In genomic region chr14:90903101-90903500, GRCh38 we compare ENCODE assay signal across 8 cellular contexts.
DNase-seq lines count a peak whose midpoint lies in the region; ATAC-seq, FAIRE-seq and TF ChIP-seq lines count a peak whose summit lies in the region.

No MANE protein-coding gene starts in this region.

- FAIRE-seq in endometrium (lab: Jason Lieb, UNC): peak; percentile 89

- H3K36me3 ChIP-seq in DOHH2 (ENCODE audit: control insufficient read depth, low read length) (peaks cover 12% of the 10 kb centered on the region), mucosa of descending colon (ENCODE audit: low read depth) (no peaks in the 10 kb centered on the region)

- H4K20me1 ChIP-seq in DOHH2 (ENCODE audit: control insufficient read depth, insufficient read depth, low read depth, low read length): no peaks in the 10 kb centered on the region

- peaks cover 2% of the 10 kb centered on the region for H3F3A ChIP-seq in DOHH2 (ENCODE audit: control insufficient read depth, insufficient read depth)

- H3K27ac ChIP-seq in DOHH2 (ENCODE audit: low read depth, low read length): no peak overlapping the region

- no peak overlapping the region for H3K4me2 ChIP-seq in DOHH2 (ENCODE audit: low read length)

- no peaks in the 10 kb centered on the region for H3K27me3 ChIP-seq in DOHH2 (ENCODE audit: control insufficient read depth, low read length)

- peak; percentile 45 for ATAC-seq in HG03175 (IDR thresholded peaks at IDR 0.05; ENCODE audit: unreplicated experiment)
- ATAC-seq in mucosa of descending colon: peak; percentile 86
- no peak for ATAC-seq in HG03565 (IDR thresholded peaks at IDR 0.05; ENCODE audit: unreplicated experiment)

- H3K79me2 ChIP-seq in DOHH2 (ENCODE audit: control insufficient read depth, low read length): no peaks in the 10 kb centered on the region

- DNase-seq in NCI-H69 (lab: John Stamatoyannopoulos, UW) (peak; percentile 77), mucosa of descending colon (peak in 1 of 3 donors; percentile 75)
- DNase-seq in activated CD8-positive, alpha-beta memory T cell treated with anti-CD3 and anti-CD28 coated beads for 24 hours: peak; percentile 66
- peak; percentile 21 to 43 for DNase-seq in stimulated activated CD8-positive, alpha-beta memory T cell treated with anti-CD3 and anti-CD28 coated beads, Interleukin-7, amount 100 ng/mL, for 4 hours (ENCODE audit: low read depth in 2 of 2)

- H3K4me3 ChIP-seq in DOHH2 (ENCODE audit: low read length) (no peak overlapping the region), mucosa of descending colon (no peak overlapping the region)

- TF ChIP-seq CTCF in DOHH2 (IDR thresholded peaks at IDR 0.05; ENCODE audit: low read depth, low read length, poor library complexity, severe bottlenecking) (peak; percentile 80), mucosa of descending colon (IDR thresholded peaks at IDR 0.05) (peak; percentile 39)

- H3K9me2 ChIP-seq in DOHH2 (replicated peaks; ENCODE audit: control insufficient read depth, low read length): no peaks in the 10 kb centered on the region

- H3K9me3 ChIP-seq in DOHH2 (ENCODE audit: control insufficient read depth, insufficient read depth, low read length) (no peaks in the 10 kb centered on the region), mucosa of descending colon (no peaks in the 10 kb centered on the region)

- H3K4me1 ChIP-seq in DOHH2 (ENCODE audit: control insufficient read depth, low read length) (peaks cover 10% of the 10 kb centered on the region), mucosa of descending colon (ENCODE audit: low read depth) (no peaks in the 10 kb centered on the region)

- intact Hi-C loops in mucosa of descending colon (cut with DNase I, micrococcal nuclease): loop anchor here (5.0 to 10.0 kb wide), 2 partner anchors 269 to 382 kb away; no protein-coding TSS in a partner anchor
